ENCODE assay signal across 1 cellular context in the genomic region with DNA sequence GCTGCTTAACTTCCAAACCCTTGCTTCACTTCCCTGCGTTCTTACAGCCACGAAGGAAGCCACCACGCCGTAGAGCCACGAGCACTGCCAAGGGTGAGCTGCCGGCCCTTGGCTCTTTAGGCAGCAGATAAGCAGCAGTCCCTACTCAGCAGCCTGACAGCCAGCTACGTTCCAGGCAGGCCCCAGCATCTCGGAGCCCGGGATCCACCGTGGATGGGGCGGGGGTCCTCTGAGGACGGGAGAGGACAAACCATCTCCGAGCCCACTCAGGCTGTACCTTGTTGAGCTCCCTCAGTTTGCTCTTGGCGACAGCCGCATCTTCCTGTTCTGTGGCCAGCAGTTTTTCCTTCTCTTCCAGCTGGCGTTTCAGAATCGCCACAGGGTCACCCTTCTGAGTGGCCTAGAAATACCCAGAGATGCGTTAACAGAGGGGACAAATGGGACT.
TF ChIP-seq lines count a peak whose summit lies in the region.

No MANE protein-coding gene starts in this region.

TF ChIP-seq in HepG2, 621 proteins besides CTCF, POLR2A, EP300 and RAD21 (continued from another document and continues in another):
- TF ChIP-seq ZNF451 (CRISPR knock-in tag; IDR thresholded peaks at IDR 0.05), result no peak
- TF ChIP-seq, protein P1, sequence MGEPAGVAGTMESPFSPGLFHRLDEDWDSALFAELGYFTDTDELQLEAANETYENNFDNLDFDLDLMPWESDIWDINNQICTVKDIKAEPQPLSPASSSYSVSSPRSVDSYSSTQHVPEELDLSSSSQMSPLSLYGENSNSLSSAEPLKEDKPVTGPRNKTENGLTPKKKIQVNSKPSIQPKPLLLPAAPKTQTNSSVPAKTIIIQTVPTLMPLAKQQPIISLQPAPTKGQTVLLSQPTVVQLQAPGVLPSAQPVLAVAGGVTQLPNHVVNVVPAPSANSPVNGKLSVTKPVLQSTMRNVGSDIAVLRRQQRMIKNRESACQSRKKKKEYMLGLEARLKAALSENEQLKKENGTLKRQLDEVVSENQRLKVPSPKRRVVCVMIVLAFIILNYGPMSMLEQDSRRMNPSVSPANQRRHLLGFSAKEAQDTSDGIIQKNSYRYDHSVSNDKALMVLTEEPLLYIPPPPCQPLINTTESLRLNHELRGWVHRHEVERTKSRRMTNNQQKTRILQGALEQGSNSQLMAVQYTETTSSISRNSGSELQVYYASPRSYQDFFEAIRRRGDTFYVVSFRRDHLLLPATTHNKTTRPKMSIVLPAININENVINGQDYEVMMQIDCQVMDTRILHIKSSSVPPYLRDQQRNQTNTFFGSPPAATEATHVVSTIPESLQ (CRISPR knock-in tag; conservative IDR thresholded peaks at IDR 0.05), result no peak
- TF ChIP-seq ZBTB20 (CRISPR knock-in tag; IDR thresholded peaks at IDR 0.05; ENCODE audit: borderline replicate concordance, low read depth), result no peak
- TF ChIP-seq, protein P2, sequence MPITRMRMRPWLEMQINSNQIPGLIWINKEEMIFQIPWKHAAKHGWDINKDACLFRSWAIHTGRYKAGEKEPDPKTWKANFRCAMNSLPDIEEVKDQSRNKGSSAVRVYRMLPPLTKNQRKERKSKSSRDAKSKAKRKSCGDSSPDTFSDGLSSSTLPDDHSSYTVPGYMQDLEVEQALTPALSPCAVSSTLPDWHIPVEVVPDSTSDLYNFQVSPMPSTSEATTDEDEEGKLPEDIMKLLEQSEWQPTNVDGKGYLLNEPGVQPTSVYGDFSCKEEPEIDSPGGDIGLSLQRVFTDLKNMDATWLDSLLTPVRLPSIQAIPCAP (CRISPR knock-in tag; IDR thresholded peaks at IDR 0.05; ENCODE audit: low read depth), result no peak
- no peak for TF ChIP-seq ZFX (CRISPR knock-in tag; IDR thresholded peaks at IDR 0.05; ENCODE audit: low read depth)
- TF ChIP-seq, protein P3, sequence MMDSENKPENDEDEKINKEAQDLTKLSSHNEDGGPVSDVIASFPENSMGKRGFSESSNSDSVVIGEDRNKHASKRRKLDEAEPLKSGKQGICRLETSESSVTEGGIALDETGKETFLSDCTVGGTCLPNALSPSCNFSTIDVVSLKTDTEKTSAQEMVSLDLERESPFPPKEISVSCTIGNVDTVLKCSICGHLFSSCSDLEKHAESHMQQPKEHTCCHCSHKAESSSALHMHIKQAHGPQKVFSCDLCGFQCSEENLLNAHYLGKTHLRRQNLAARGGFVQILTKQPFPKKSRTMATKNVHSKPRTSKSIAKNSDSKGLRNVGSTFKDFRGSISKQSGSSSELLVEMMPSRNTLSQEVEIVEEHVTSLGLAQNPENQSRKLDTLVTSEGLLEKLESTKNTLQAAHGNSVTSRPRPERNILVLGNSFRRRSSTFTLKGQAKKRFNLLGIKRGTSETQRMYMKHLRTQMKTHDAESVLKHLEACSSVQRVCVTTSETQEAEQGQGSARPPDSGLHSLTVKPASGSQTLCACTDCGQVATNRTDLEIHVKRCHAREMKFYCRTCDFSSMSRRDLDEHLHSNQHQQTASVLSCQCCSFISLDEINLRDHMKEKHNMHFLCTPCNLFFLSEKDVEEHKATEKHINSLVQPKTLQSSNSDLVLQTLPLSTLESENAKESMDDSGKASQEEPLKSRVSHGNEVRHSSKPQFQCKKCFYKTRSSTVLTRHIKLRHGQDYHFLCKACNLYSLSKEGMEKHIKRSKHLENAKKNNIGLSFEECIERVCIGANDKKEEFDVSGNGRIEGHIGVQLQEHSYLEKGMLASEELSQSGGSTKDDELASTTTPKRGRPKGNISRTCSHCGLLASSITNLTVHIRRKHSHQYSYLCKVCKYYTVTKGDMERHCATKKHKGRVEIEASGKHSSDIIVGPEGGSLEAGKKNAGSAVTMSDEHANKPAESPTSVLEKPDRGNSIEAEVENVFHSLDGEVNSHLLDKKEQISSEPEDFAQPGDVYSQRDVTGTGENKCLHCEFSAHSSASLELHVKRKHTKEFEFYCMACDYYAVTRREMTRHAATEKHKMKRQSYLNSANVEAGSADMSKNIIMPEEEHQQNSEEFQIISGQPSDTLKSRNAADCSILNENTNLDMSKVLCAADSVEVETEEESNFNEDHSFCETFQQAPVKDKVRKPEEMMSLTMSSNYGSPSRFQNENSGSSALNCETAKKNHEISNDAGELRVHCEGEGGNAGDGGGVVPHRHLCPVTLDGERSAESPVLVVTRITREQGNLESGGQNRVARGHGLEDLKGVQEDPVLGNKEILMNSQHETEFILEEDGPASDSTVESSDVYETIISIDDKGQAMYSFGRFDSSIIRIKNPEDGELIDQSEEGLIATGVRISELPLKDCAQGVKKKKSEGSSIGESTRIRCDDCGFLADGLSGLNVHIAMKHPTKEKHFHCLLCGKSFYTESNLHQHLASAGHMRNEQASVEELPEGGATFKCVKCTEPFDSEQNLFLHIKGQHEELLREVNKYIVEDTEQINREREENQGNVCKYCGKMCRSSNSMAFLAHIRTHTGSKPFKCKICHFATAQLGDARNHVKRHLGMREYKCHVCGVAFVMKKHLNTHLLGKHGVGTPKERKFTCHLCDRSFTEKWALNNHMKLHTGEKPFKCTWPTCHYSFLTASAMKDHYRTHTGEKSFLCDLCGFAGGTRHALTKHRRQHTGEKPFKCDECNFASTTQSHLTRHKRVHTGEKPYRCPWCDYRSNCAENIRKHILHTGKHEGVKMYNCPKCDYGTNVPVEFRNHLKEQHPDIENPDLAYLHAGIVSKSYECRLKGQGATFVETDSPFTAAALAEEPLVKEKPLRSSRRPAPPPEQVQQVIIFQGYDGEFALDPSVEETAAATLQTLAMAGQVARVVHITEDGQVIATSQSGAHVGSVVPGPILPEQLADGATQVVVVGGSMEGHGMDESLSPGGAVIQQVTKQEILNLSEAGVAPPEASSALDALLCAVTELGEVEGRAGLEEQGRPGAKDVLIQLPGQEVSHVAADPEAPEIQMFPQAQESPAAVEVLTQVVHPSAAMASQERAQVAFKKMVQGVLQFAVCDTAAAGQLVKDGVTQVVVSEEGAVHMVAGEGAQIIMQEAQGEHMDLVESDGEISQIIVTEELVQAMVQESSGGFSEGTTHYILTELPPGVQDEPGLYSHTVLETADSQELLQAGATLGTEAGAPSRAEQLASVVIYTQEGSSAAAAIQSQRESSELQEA (CRISPR knock-in tag; IDR thresholded peaks at IDR 0.05; ENCODE audit: not compliant biosample characterization), result no peak
- TF ChIP-seq ZNF766 (CRISPR knock-in tag; IDR thresholded peaks at IDR 0.05; ENCODE audit: borderline replicate concordance), result no peak
- no peak for TF ChIP-seq NCOA2 (CRISPR knock-in tag; IDR thresholded peaks at IDR 0.05)
- TF ChIP-seq ZNF788 (CRISPR knock-in tag; IDR thresholded peaks at IDR 0.05; ENCODE audit: borderline replicate concordance), result no peak; the same call in 1 of the 2 replicates
- TF ChIP-seq KDM5B (CRISPR knock-in tag; IDR thresholded peaks at IDR 0.05; ENCODE audit: borderline replicate concordance), result peak; percentile 49; the same call in 1 of the 2 replicates
- TF ChIP-seq TCF12 (IDR thresholded peaks at IDR 0.05), result no peak
- no peak for TF ChIP-seq TCF12 (CRISPR knock-in tag; IDR thresholded peaks at IDR 0.05)
- TF ChIP-seq RCOR2 (CRISPR knock-in tag; IDR thresholded peaks at IDR 0.05), result no peak
- TF ChIP-seq, protein P4, sequence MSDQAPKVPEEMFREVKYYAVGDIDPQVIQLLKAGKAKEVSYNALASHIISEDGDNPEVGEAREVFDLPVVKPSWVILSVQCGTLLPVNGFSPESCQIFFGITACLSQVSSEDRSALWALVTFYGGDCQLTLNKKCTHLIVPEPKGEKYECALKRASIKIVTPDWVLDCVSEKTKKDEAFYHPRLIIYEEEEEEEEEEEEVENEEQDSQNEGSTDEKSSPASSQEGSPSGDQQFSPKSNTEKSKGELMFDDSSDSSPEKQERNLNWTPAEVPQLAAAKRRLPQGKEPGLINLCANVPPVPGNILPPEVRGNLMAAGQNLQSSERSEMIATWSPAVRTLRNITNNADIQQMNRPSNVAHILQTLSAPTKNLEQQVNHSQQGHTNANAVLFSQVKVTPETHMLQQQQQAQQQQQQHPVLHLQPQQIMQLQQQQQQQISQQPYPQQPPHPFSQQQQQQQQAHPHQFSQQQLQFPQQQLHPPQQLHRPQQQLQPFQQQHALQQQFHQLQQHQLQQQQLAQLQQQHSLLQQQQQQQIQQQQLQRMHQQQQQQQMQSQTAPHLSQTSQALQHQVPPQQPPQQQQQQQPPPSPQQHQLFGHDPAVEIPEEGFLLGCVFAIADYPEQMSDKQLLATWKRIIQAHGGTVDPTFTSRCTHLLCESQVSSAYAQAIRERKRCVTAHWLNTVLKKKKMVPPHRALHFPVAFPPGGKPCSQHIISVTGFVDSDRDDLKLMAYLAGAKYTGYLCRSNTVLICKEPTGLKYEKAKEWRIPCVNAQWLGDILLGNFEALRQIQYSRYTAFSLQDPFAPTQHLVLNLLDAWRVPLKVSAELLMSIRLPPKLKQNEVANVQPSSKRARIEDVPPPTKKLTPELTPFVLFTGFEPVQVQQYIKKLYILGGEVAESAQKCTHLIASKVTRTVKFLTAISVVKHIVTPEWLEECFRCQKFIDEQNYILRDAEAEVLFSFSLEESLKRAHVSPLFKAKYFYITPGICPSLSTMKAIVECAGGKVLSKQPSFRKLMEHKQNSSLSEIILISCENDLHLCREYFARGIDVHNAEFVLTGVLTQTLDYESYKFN (CRISPR knock-in tag; conservative IDR thresholded peaks at IDR 0.05), result no peak
- TF ChIP-seq ZNF138 (CRISPR knock-in tag; IDR thresholded peaks at IDR 0.05; ENCODE audit: low read depth), result no peak
- TF ChIP-seq NKX3-1 (CRISPR knock-in tag; IDR thresholded peaks at IDR 0.05), result no peak
- no peak for TF ChIP-seq ZSCAN29 (CRISPR knock-in tag; conservative IDR thresholded peaks at IDR 0.05)
- TF ChIP-seq ZSCAN30 (CRISPR knock-in tag; IDR thresholded peaks at IDR 0.05), result no peak
- TF ChIP-seq MED13 (CRISPR knock-in tag; IDR thresholded peaks at IDR 0.05), result no peak
- no peak for TF ChIP-seq ZNF3 (CRISPR knock-in tag; IDR thresholded peaks at IDR 0.05)
- no peak for TF ChIP-seq ZNF205 (CRISPR knock-in tag; IDR thresholded peaks at IDR 0.05)
- TF ChIP-seq ZNF256 (CRISPR knock-in tag; conservative IDR thresholded peaks at IDR 0.05), result no peak
- TF ChIP-seq MTA1 (CRISPR knock-in tag; IDR thresholded peaks at IDR 0.05; ENCODE audit: borderline replicate concordance), result no peak
- TF ChIP-seq, protein P5, sequence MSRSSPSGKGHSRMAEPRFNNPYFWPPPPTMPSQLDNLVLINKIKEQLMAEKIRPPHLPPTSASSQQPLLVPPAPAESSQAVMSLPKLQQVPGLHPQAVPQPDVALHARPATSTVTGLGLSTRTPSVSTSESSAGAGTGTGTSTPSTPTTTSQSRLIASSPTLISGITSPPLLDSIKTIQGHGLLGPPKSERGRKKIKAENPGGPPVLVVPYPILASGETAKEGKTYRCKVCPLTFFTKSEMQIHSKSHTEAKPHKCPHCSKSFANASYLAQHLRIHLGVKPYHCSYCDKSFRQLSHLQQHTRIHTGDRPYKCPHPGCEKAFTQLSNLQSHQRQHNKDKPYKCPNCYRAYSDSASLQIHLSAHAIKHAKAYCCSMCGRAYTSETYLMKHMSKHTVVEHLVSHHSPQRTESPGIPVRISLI (CRISPR knock-in tag; IDR thresholded peaks at IDR 0.05; ENCODE audit: borderline replicate concordance), result no peak
- peak; percentile 44; the same call in 1 of the 2 replicates for TF ChIP-seq POLR2G (IDR thresholded peaks at IDR 0.05; ENCODE audit: low read depth, low read length)
- TF ChIP-seq ATF7-NPFF (CRISPR knock-in tag; IDR thresholded peaks at IDR 0.05; ENCODE audit: low read depth), result no peak
- no peak for TF ChIP-seq ZKSCAN5 (CRISPR knock-in tag; IDR thresholded peaks at IDR 0.05)
- no peak for TF ChIP-seq SUZ12 (IDR thresholded peaks at IDR 0.05; ENCODE audit: low read depth, low read length)
- TF ChIP-seq, protein P6, sequence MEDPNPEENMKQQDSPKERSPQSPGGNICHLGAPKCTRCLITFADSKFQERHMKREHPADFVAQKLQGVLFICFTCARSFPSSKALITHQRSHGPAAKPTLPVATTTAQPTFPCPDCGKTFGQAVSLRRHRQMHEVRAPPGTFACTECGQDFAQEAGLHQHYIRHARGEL (CRISPR knock-in tag; IDR thresholded peaks at IDR 0.05), result 0 out of 2 replicates have a peak, but pooled peaks have one; percentile 32
- TF ChIP-seq ZNF484 (CRISPR knock-in tag; IDR thresholded peaks at IDR 0.05; ENCODE audit: borderline replicate concordance, low read depth), result no peak
- TF ChIP-seq, protein P7, sequence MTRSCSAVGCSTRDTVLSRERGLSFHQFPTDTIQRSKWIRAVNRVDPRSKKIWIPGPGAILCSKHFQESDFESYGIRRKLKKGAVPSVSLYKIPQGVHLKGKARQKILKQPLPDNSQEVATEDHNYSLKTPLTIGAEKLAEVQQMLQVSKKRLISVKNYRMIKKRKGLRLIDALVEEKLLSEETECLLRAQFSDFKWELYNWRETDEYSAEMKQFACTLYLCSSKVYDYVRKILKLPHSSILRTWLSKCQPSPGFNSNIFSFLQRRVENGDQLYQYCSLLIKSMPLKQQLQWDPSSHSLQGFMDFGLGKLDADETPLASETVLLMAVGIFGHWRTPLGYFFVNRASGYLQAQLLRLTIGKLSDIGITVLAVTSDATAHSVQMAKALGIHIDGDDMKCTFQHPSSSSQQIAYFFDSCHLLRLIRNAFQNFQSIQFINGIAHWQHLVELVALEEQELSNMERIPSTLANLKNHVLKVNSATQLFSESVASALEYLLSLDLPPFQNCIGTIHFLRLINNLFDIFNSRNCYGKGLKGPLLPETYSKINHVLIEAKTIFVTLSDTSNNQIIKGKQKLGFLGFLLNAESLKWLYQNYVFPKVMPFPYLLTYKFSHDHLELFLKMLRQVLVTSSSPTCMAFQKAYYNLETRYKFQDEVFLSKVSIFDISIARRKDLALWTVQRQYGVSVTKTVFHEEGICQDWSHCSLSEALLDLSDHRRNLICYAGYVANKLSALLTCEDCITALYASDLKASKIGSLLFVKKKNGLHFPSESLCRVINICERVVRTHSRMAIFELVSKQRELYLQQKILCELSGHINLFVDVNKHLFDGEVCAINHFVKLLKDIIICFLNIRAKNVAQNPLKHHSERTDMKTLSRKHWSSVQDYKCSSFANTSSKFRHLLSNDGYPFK (CRISPR knock-in tag; IDR thresholded peaks at IDR 0.05; ENCODE audit: borderline replicate concordance), result no peak
- TF ChIP-seq ZNF614 (CRISPR knock-in tag; IDR thresholded peaks at IDR 0.05; ENCODE audit: borderline replicate concordance), result no peak
- TF ChIP-seq, protein P8, sequence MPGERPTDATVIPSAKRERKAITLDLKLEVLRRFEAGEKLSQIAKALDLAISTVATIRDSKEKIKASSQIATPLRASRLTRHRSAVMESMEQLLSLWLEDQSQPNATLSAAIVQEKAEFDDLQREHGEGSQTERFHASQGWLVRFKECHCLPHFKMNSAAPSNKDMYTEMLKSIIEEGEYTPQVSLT (CRISPR knock-in tag; IDR thresholded peaks at IDR 0.05; ENCODE audit: borderline replicate concordance, low read depth), result no peak
- TF ChIP-seq, protein P9, sequence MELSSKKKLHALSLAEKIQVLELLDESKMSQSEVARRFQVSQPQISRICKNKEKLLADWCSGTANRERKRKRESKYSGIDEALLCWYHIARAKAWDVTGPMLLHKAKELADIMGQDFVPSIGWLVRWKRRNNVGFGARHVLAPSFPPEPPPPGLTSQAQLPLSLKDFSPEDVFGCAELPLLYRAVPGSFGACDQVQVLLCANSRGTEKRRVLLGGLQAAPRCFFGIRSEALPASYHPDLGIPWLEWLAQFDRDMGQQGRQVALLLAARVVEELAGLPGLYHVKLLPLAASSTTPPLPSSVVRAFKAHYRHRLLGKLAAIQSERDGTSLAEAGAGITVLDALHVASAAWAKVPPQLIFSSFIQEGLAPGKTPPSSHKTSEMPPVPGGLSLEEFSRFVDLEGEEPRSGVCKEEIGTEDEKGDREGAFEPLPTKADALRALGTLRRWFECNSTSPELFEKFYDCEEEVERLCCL (CRISPR knock-in tag; IDR thresholded peaks at IDR 0.05; ENCODE audit: borderline replicate concordance), result no peak
- TF ChIP-seq ZNF703 (CRISPR knock-in tag; IDR thresholded peaks at IDR 0.05; ENCODE audit: borderline replicate concordance), result no peak
